22 cellular contexts compared by ENCODE assay signal in genomic region chr13:76474356-76474755, GRCh38.
"Had no signal": no experiment of that assay in that cellular context is flagged by ENCODE, and none has a peak within 500 bp of the region (broad histone marks: within the 10 kb centered on the region; RNA-seq: fewer than 3 reads in every experiment).

No MANE protein-coding gene starts in this region.

- H3K9me3 ChIP-seq: ascending aorta, breast epithelium, heart left ventricle, left lung, mucosa of descending colon, right atrium auricular region, spleen, transverse colon had no signal

- H3K27me3 ChIP-seq: ascending aorta, breast epithelium, heart left ventricle, left lung, right atrium auricular region, spleen, transverse colon had no signal

- ATAC-seq: mucosa of descending colon had no signal

- H3K36me3 ChIP-seq: ascending aorta, breast epithelium, heart left ventricle, left lung, right atrium auricular region, spleen, transverse colon had no signal

- H3K27ac ChIP-seq: ascending aorta, left lung, right atrium auricular region, spleen, transverse colon had no signal

- DNase-seq: activated CD4-positive, alpha-beta T cell treated with anti-CD3 and anti-CD28 coated beads for 36 hours; activated CD4-positive, CD25-positive, alpha-beta regulatory T cell; activated effector memory CD4-positive, alpha-beta T cell treated with Interleukin-2 at 50 U/mL for 16 hours; activated naive CD4-positive, alpha-beta T cell treated with Interleukin-2 at 50 U/mL for 16 hours; effector CD8-positive, alpha-beta T cell; heart left ventricle; hypothalamus; immature natural killer cell; left lung; mucosa of descending colon; spleen; stimulated activated naive CD4-positive, alpha-beta T cell treated with Interleukin-2 at 50 U/mL for 16 hours; T-helper 1 cell; transverse colon had no signal

- H3K4me1 Mint-ChIP-seq: activated CD4-positive, alpha-beta T cell treated with anti-CD3 and anti-CD28 coated beads for 36 hours; central memory CD8-positive, alpha-beta T cell; immature natural killer cell had no signal

- H3K4me3 ChIP-seq: ascending aorta, breast epithelium, heart left ventricle, left lung, lung, mucosa of descending colon, right atrium auricular region, spleen, transverse colon had no signal

- H3K36me3 Mint-ChIP-seq: activated naive CD8-positive, alpha-beta T cell; immature natural killer cell; natural killer cell treated with Interleukin-12 subunit alpha and Interleukin-12 subunit beta and Interleukin-15 and Interleukin-18, amount 100 ng/mL, for 72 hours had no signal

- H3K4me3 Mint-ChIP-seq: activated CD4-positive, alpha-beta T cell treated with anti-CD3 and anti-CD28 coated beads for 36 hours; activated naive CD8-positive, alpha-beta T cell; central memory CD8-positive, alpha-beta T cell; immature natural killer cell; natural killer cell treated with Interleukin-12 subunit alpha and Interleukin-12 subunit beta and Interleukin-15 and Interleukin-18, amount 100 ng/mL, for 72 hours; T-helper 2 cell treated with Interferon-gamma antibody and Interleukin-4, amounts not matched to agents 5 μg/mL and 100 μg/mL, for 36 hours had no signal

- H3K9me3 Mint-ChIP-seq: central memory CD8-positive, alpha-beta T cell; natural killer cell treated with Interleukin-12 subunit alpha and Interleukin-12 subunit beta and Interleukin-15 and Interleukin-18, amount 100 ng/mL, for 72 hours; T-helper 2 cell treated with Interferon-gamma antibody and Interleukin-4, amounts not matched to agents 5 μg/mL and 100 μg/mL, for 36 hours had no signal

- H3K4me1 ChIP-seq: ascending aorta, breast epithelium, spleen, transverse colon had no signal

- H3K27ac Mint-ChIP-seq: activated CD4-positive, alpha-beta T cell treated with anti-CD3 and anti-CD28 coated beads for 36 hours; activated naive CD8-positive, alpha-beta T cell; immature natural killer cell; natural killer cell treated with Interleukin-12 subunit alpha and Interleukin-12 subunit beta and Interleukin-15 and Interleukin-18, amount 100 ng/mL, for 72 hours; T-helper 2 cell treated with Interferon-gamma antibody and Interleukin-4, amounts not matched to agents 5 μg/mL and 100 μg/mL, for 36 hours had no signal
